9 cellular contexts compared by ENCODE assay signal in the genomic region with DNA sequence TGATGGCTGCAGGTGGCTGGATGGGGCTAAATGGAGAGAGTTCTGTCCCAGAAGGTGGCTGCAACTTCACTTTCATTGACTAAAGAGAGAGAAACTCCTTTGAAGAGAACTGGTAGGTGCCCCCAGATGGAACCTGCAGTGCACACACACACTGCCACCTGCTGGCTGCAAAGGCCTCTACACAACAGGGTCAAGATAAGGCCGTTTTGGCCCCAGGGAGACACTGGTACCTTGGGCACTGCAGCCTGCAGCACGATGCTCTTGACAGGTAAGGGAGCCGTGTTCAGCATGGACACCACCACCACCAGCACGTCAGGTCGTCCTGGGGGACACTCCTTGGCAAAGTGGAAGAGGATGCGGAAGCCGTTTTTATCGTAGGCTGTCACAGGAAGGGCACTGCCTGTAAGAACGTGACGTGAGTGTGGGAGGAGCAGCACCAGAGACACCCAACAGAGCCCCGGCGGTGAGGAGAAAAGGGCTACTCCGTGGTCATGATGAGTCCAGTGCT. TPM values are rescaled to one million over a fixed set of nuclear protein-coding genes. Genes with fewer than 3 reads are reported as not detected.
DNase-seq lines count a peak whose midpoint lies in the region; ATAC-seq, FAIRE-seq and TF ChIP-seq lines count a peak whose summit lies in the region.
"Had no signal": no experiment of that assay in that cellular context is flagged by ENCODE, and none has a peak within 500 bp of the region (broad histone marks: within the 10 kb centered on the region; RNA-seq: fewer than 3 reads in every experiment).

No MANE protein-coding gene starts in this region.

- H3K9me2 ChIP-seq in hepatocyte (replicated peaks; ENCODE audit: insufficient read depth): no peaks in the 10 kb centered on the region

- peak; percentile 81 for TF ChIP-seq CTCF in astrocyte (IDR thresholded peaks at IDR 0.05; ENCODE audit: insufficient read depth, low read depth, low read length)
- TF ChIP-seq CTCF in hepatocyte (IDR thresholded peaks at IDR 0.05; ENCODE audit: poor library complexity): peak; percentile 76

- H3K36me3 Mint-ChIP-seq in T-helper 17 cell (ENCODE audit: low read depth) (peaks cover 5% of the 10 kb centered on the region), astrocyte (ENCODE audit: low read depth, unreplicated experiment) (peaks cover 20% of the 10 kb centered on the region)

- peaks cover 37% of the 10 kb centered on the region for H4K20me1 ChIP-seq in astrocyte (ENCODE audit: insufficient read depth, low read length)
- H4K20me1 ChIP-seq in hepatocyte (ENCODE audit: insufficient read depth, poor library complexity, severe bottlenecking): no peaks in the 10 kb centered on the region

- no peaks in the 10 kb centered on the region for H3K9me3 Mint-ChIP-seq in astrocyte (ENCODE audit: unreplicated experiment)

- H3K36me3 ChIP-seq in astrocyte (ENCODE audit: insufficient read depth, low read length): peaks cover 43% of the 10 kb centered on the region
- no peaks in the 10 kb centered on the region for H3K36me3 ChIP-seq in hepatocyte (replicated peaks; ENCODE audit: insufficient read depth, low read depth)

- peak overlapping the region; percentile 96 for H3K27ac Mint-ChIP-seq in T-helper 17 cell
- H3K27ac Mint-ChIP-seq in astrocyte (ENCODE audit: unreplicated experiment): no peak overlapping the region

- H3K27me3 Mint-ChIP-seq in T-helper 17 cell: no peaks in the 10 kb centered on the region
- no peaks in the 10 kb centered on the region for H3K27me3 Mint-ChIP-seq in astrocyte (ENCODE audit: low read depth, unreplicated experiment)

- H3K79me2 ChIP-seq in astrocyte (ENCODE audit: insufficient read depth, low read length): no peaks in the 10 kb centered on the region
- no peaks in the 10 kb centered on the region for H3K79me2 ChIP-seq in hepatocyte

- H3K27ac ChIP-seq in astrocyte (ENCODE audit: low read depth, low read length): no peak overlapping the region
- no peak overlapping the region for H3K27ac ChIP-seq in hepatocyte

- H3K4me1 ChIP-seq in astrocyte (ENCODE audit: insufficient read depth, low read length) (no peaks in the 10 kb centered on the region), hepatocyte (ENCODE audit: insufficient read depth) (no peaks in the 10 kb centered on the region)

- H2AFZ ChIP-seq in astrocyte (ENCODE audit: low read depth, low read length) (no peak overlapping the region), hepatocyte (no peak overlapping the region)

- no peak for FAIRE-seq in astrocyte (lab: Jason Lieb, UNC)
- FAIRE-seq: islet of Langerhans had no signal

- H3K9me3 ChIP-seq in T-helper 17 cell (ENCODE audit: control insufficient read depth, low read length, poor library complexity, severe bottlenecking): no peaks in the 10 kb centered on the region
- no peaks in the 10 kb centered on the region for H3K9me3 ChIP-seq in astrocyte (ENCODE audit: insufficient read depth, low read depth, low read length)
- H3K9me3 ChIP-seq in hepatocyte (ENCODE audit: low read depth): no peaks in the 10 kb centered on the region

- H3K27me3 ChIP-seq in astrocyte (ENCODE audit: insufficient read depth, low read length) (no peaks in the 10 kb centered on the region), hepatocyte (no peaks in the 10 kb centered on the region)

- no peak overlapping the region for H3K4me3 ChIP-seq in astrocyte (ENCODE audit: insufficient read depth, low read depth, low read length)
- no peak overlapping the region for H3K4me3 ChIP-seq in hepatocyte

- 68% methylated on average over 10 of the region's 13 CpGs for WGBS in hepatocyte (ENCODE audit: low lambda C conversion rate, missing lambda C conversion rate)

- H3K4me1 Mint-ChIP-seq in T-helper 17 cell (peaks cover 32% of the 10 kb centered on the region), astrocyte (ENCODE audit: low read depth, unreplicated experiment) (peaks cover 4% of the 10 kb centered on the region)

- peak; percentile 62 for ATAC-seq in T-helper 17 cell
- no peak for ATAC-seq in GM18519 (IDR thresholded peaks at IDR 0.05; ENCODE audit: low FRiP score, unreplicated experiment)

- H3K4me2 ChIP-seq in astrocyte (ENCODE audit: low read length) (no peak overlapping the region), hepatocyte (no peak overlapping the region)

- DNase-seq in NCI-H1417 (lab: John Stamatoyannopoulos, UW) (peak; percentile 15 to 65 (median 28)), NCI-H1417 treated with DMSO at 0.1 percent for 48 hours (lab: John Stamatoyannopoulos, UW) (no peak), NCI-H1092 (lab: John Stamatoyannopoulos, UW) (peak; percentile 11), T-helper 17 cell (peak; percentile 42 to 44 (median 43)), astrocyte (ENCODE audit: low read depth) (peak; percentile 30), hepatocyte (ENCODE audit: low spot score) (peak; percentile 79)
- DNase-seq in stimulated activated CD4-positive, alpha-beta T cell treated with anti-CD3 and anti-CD28 coated beads, Interleukin-12 subunit alpha, Interleukin-12 subunit beta, amount 100 ng/mL, for 4 hours: peak; percentile 60

- H3K4me3 Mint-ChIP-seq in T-helper 17 cell (peak overlapping the region; percentile 93), astrocyte (ENCODE audit: unreplicated experiment) (no peak overlapping the region)

- no peak overlapping the region for H3K9ac ChIP-seq in astrocyte (ENCODE audit: low read length)

RNA-seq across cellular contexts. Expression of gene GGA3, which starts 22.7 kb away (rescaled TPM):
- 10 to 100 TPM; 85.4 to 89.1 TPM for total RNA-seq in T-helper 17 cell
- 25.3 and 28.5 TPM in 2 replicates for total RNA-seq in astrocyte
- 17.7 and 24.4 TPM in 2 replicates for total RNA-seq in hepatocyte
- 20.2 and 26.0 TPM in 2 replicates for polyA plus RNA-seq in hepatocyte

RNA-seq across cellular contexts. Expression of gene MRPS7, which starts 22.9 kb away (rescaled TPM):
- 10 to 100 TPM; 33.9 to 35.6 TPM for total RNA-seq in T-helper 17 cell
- total RNA-seq in astrocyte: 50.0 and 55.0 TPM in 2 replicates
- total RNA-seq in hepatocyte: 43.4 and 47.5 TPM in 2 replicates
- polyA plus RNA-seq in hepatocyte: 94.9 and 102 TPM in 2 replicates

RNA-seq across cellular contexts. Expression of gene MIF4GD, which starts 32.3 kb away (rescaled TPM):
- 10 to 100 TPM; 27.0 to 35.0 TPM for total RNA-seq in T-helper 17 cell
- total RNA-seq in astrocyte: 3.9 and 5.0 TPM in 2 replicates
- total RNA-seq in hepatocyte: 11.0 and 12.4 TPM in 2 replicates
- 23.6 and 31.4 TPM in 2 replicates for polyA plus RNA-seq in hepatocyte

RNA-seq across cellular contexts. Expression of gene NUP85, which starts 33.3 kb away (rescaled TPM):
- 10 to 100 TPM; 75.0 to 75.3 TPM for total RNA-seq in T-helper 17 cell
- total RNA-seq in astrocyte: 37.3 and 44.3 TPM in 2 replicates
- 28.6 and 33.6 TPM in 2 replicates for total RNA-seq in hepatocyte
- polyA plus RNA-seq in hepatocyte: 38.8 and 45.5 TPM in 2 replicates

RNA-seq across cellular contexts. Expression of gene SLC25A19, which starts 50.5 kb away (rescaled TPM):
- 10 to 100 TPM; 13.7 to 15.1 TPM for total RNA-seq in T-helper 17 cell
- 8.8 and 12.8 TPM in 2 replicates for total RNA-seq in astrocyte
- 4.6 and 10.8 TPM in 2 replicates for total RNA-seq in hepatocyte
- 7.6 and 8.4 TPM in 2 replicates for polyA plus RNA-seq in hepatocyte
